In genomic region chr20:50957276-50957675, GRCh38 we compare ENCODE assay signal across 1 cellular context.
TF ChIP-seq lines count a peak whose summit lies in the region.

No MANE protein-coding gene starts in this region.

TF ChIP-seq in K562, 482 proteins besides CTCF, POLR2A, EP300 and RAD21 (continued from another document):
- TF ChIP-seq HOXB6 (CRISPR knock-in tag; IDR thresholded peaks at IDR 0.05; ENCODE audit: borderline replicate concordance) (no peak), C11orf30 (IDR thresholded peaks at IDR 0.05; ENCODE audit: low read depth) (peak; percentile 11; the same call in 1 of the 2 replicates), MCM2 (IDR thresholded peaks at IDR 0.05; ENCODE audit: low read depth) (no peak), ZNF41 (CRISPR knock-in tag; conservative IDR thresholded peaks at IDR 0.05) (no peak), CBX5 (IDR thresholded peaks at IDR 0.05; ENCODE audit: borderline replicate concordance, low read depth) (no peak), ATF3 (IDR thresholded peaks at IDR 0.05) (peak; percentile 27; the same call in 1 of the 2 replicates), ATF3 (CRISPR knock-in tag; conservative IDR thresholded peaks at IDR 0.05) (no peak), ATF7 (IDR thresholded peaks at IDR 0.05) (no peak), BACH1 (tag; IDR thresholded peaks at IDR 0.05) (no peak), ZNF561 (CRISPR knock-in tag; conservative IDR thresholded peaks at IDR 0.05) (no peak), TRIM25 (IDR thresholded peaks at IDR 0.05; ENCODE audit: borderline replicate concordance) (no peak), NCOA6 (IDR thresholded peaks at IDR 0.05) (no peak), MAFG (tag; conservative IDR thresholded peaks at IDR 0.05) (0 out of 2 replicates have a peak, but pooled peaks have one; percentile 5), ZFPM2 (CRISPR knock-in tag; IDR thresholded peaks at IDR 0.05) (no peak)
TF ChIP-seq in K562: peak in this region for 5.
